ENCODE assay signal across 21 cellular contexts in the genomic region with DNA sequence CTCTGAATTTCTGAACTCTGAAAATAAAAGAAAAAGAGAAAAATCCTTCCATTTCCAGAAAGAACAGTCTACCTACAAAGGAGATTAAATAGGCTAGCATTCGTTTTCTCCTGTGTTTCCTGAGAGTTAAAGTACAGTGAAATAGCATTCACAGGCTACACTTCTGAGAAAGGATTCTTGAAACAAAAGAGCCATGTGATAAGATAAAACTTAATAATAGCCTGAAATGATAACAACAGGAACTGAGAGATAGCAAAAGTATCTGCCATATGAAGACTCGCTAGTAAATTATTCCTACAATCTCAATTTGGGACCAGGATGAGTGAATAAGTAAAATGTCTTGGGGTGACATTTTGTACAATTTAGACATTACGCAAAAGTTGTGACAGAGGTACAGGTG.
DNase-seq lines count a peak whose midpoint lies in the region; ATAC-seq and TF ChIP-seq lines count a peak whose summit lies in the region.
"Had no signal": no experiment of that assay in that cellular context is flagged by ENCODE, and none has a peak within 500 bp of the region (broad histone marks: within the 10 kb centered on the region; RNA-seq: fewer than 3 reads in every experiment).

No MANE protein-coding gene starts in this region.

- 47% methylated on average over 3 of the region's 3 CpGs for WGBS in right cardiac atrium

- no peak overlapping the region for H2AFZ ChIP-seq in GM23338
- H2AFZ ChIP-seq: GM23248 had no signal

- H3K9me2 ChIP-seq in GM23338 (ENCODE audit: insufficient read depth): no peaks in the 10 kb centered on the region

- H3K27ac Mint-ChIP-seq in osteocyte (ENCODE audit: unreplicated experiment) (peak overlapping the region; percentile 21), GM23338 (no peak overlapping the region)
- H3K27ac Mint-ChIP-seq: B cell; CD4-positive, CD25-positive, alpha-beta regulatory T cell; CD8-positive, alpha-beta T cell; H9 had no signal

- H3K27ac ChIP-seq in cardiac muscle cell (peak overlapping the region; percentile 92), right cardiac atrium (ENCODE audit: low read length) (no peak overlapping the region), left ventricle myocardium inferior (replicated peaks) (peak overlapping the region; percentile 72), GM23338 (ENCODE audit: low read depth) (no peak overlapping the region)
- H3K27ac ChIP-seq: 22Rv1, BLaER1, C4-2B, GM23248 had no signal

- H3K9me3 Mint-ChIP-seq in osteocyte (ENCODE audit: unreplicated experiment): no peaks in the 10 kb centered on the region
- no peaks in the 10 kb centered on the region for H3K9me3 Mint-ChIP-seq in GM23338
- H3K9me3 Mint-ChIP-seq: CD8-positive, alpha-beta T cell; H9 had no signal

- H3K36me3 ChIP-seq in cardiac muscle cell (peaks cover 21% of the 10 kb centered on the region), left ventricle myocardium inferior (no peaks in the 10 kb centered on the region), GM23338 (ENCODE audit: insufficient read depth) (no peaks in the 10 kb centered on the region)
- H3K36me3 ChIP-seq: BLaER1 had no signal

- H3K36me3 Mint-ChIP-seq in osteocyte (ENCODE audit: unreplicated experiment): peaks cover 44% of the 10 kb centered on the region
- H3K36me3 Mint-ChIP-seq in GM23338 (ENCODE audit: low read depth): no peaks in the 10 kb centered on the region
- H3K36me3 Mint-ChIP-seq: CD4-positive, CD25-positive, alpha-beta regulatory T cell; CD8-positive, alpha-beta T cell had no signal

- ATAC-seq in right cardiac atrium (no peak), left cardiac atrium (no peak), GM23338 (no peak)
- ATAC-seq: CD8-positive, alpha-beta T cell; GM12878; HCT116 had no signal

- no peak for DNase-seq in cardiac muscle cell (ENCODE audit: low read depth in 1 of 2, low spot score in 1 of 2)
- no peak for DNase-seq in right cardiac atrium
- no peak for DNase-seq in left ventricle myocardium inferior
- DNase-seq in left cardiac atrium: no peak
- no peak for DNase-seq in osteocyte (ENCODE audit: extremely low spot score, unreplicated experiment)
- no peak for DNase-seq in GM23338 (ENCODE audit: low spot score)
- DNase-seq: Caco-2; CD4-positive, CD25-positive, alpha-beta regulatory T cell; CD8-positive, alpha-beta T cell; DMS 273 treated with DMSO at 0.1 percent for 48 hours; DMS79; EL; GDM1; GM23248; H9 had no signal

- no peaks in the 10 kb centered on the region for H3F3A ChIP-seq in GM23338 (replicated peaks; ENCODE audit: low read depth)

- peaks cover 75% of the 10 kb centered on the region for H3K4me1 ChIP-seq in cardiac muscle cell (ENCODE audit: low read depth)
- no peaks in the 10 kb centered on the region for H3K4me1 ChIP-seq in right cardiac atrium (ENCODE audit: control insufficient read depth, insufficient read depth, low read length)
- H3K4me1 ChIP-seq in left ventricle myocardium inferior: peaks cover 53% of the 10 kb centered on the region
- H3K4me1 ChIP-seq in GM23338 (ENCODE audit: insufficient read depth): no peaks in the 10 kb centered on the region

- no peak for TF ChIP-seq CTCF in cardiac muscle cell (IDR thresholded peaks at IDR 0.05; ENCODE audit: low read depth, low read length)
- no peak for TF ChIP-seq CTCF in left ventricle myocardium inferior (IDR thresholded peaks at IDR 0.05; ENCODE audit: borderline replicate concordance)
- no peak for TF ChIP-seq CTCF in osteocyte (IDR thresholded peaks at IDR 0.05)
- TF ChIP-seq CTCF in GM23338 (conservative IDR thresholded peaks at IDR 0.05; ENCODE audit: low read depth in 2 of 2): no peak

- no peaks in the 10 kb centered on the region for H3K27me3 Mint-ChIP-seq in osteocyte (ENCODE audit: unreplicated experiment)
- H3K27me3 Mint-ChIP-seq in GM23338 (ENCODE audit: insufficient read depth, low read depth, poor library complexity): peaks cover 2% of the 10 kb centered on the region
- H3K27me3 Mint-ChIP-seq: B cell; CD4-positive, CD25-positive, alpha-beta regulatory T cell had no signal

- H3K9me3 ChIP-seq in cardiac muscle cell (ENCODE audit: low read depth) (no peaks in the 10 kb centered on the region), right cardiac atrium (ENCODE audit: control insufficient read depth, low read length) (no peaks in the 10 kb centered on the region), left ventricle myocardium inferior (replicated peaks) (no peaks in the 10 kb centered on the region)
- H3K9me3 ChIP-seq: BLaER1, Caco-2 had no signal

- intact Hi-C loops in right cardiac atrium (cut with DNase I): no loop called here
- intact Hi-C loops in left ventricle myocardium inferior (cut with micrococcal nuclease): no loop called here
- intact Hi-C loops in left cardiac atrium (cut with DNase I): no loop called here

- H3K79me2 ChIP-seq in GM23338 (replicated peaks; ENCODE audit: insufficient read depth): no peaks in the 10 kb centered on the region

- no peaks in the 10 kb centered on the region for H4K20me1 ChIP-seq in GM23338 (replicated peaks; ENCODE audit: insufficient read depth)
- H4K20me1 ChIP-seq: BLaER1 had no signal

- H3K4me3 ChIP-seq in cardiac muscle cell: peak overlapping the region; percentile 7
- no peak overlapping the region for H3K4me3 ChIP-seq in right cardiac atrium (ENCODE audit: low read length)
- no peak overlapping the region for H3K4me3 ChIP-seq in left ventricle myocardium inferior
- no peak overlapping the region for H3K4me3 ChIP-seq in GM23338
- H3K4me3 ChIP-seq: BLaER1, GM12878, GM23248 had no signal

- H3K4me3 Mint-ChIP-seq in osteocyte (ENCODE audit: unreplicated experiment) (no peak overlapping the region), GM23338 (no peak overlapping the region)
- H3K4me3 Mint-ChIP-seq: B cell; CD4-positive, CD25-positive, alpha-beta regulatory T cell; CD8-positive, alpha-beta T cell; H9 had no signal

- H3K27me3 ChIP-seq in cardiac muscle cell: no peaks in the 10 kb centered on the region
- H3K27me3 ChIP-seq in right cardiac atrium (ENCODE audit: control insufficient read depth, insufficient read depth): no peaks in the 10 kb centered on the region
- no peaks in the 10 kb centered on the region for H3K27me3 ChIP-seq in left ventricle myocardium inferior (ENCODE audit: low read depth)
- H3K27me3 ChIP-seq in GM23338 (ENCODE audit: insufficient read depth): no peaks in the 10 kb centered on the region
- H3K27me3 ChIP-seq: BLaER1 had no signal

- H3K4me2 ChIP-seq in GM23338: no peak overlapping the region
- H3K4me2 ChIP-seq: BLaER1 had no signal

- peaks cover 17% of the 10 kb centered on the region for H3K4me1 Mint-ChIP-seq in osteocyte (ENCODE audit: unreplicated experiment)
- H3K4me1 Mint-ChIP-seq in GM23338: no peaks in the 10 kb centered on the region
- H3K4me1 Mint-ChIP-seq: B cell; CD4-positive, CD25-positive, alpha-beta regulatory T cell; H9 had no signal

TF ChIP-seq in GM23338, 12 proteins besides CTCF, POLR2A, EP300 and RAD21 (continues in another document):
- no peak for TF ChIP-seq ZNF114 (CRISPR knock-in tag; IDR thresholded peaks at IDR 0.05)
- no peak for TF ChIP-seq JUNB (IDR thresholded peaks at IDR 0.05; ENCODE audit: unreplicated experiment)
- TF ChIP-seq, protein P1, sequence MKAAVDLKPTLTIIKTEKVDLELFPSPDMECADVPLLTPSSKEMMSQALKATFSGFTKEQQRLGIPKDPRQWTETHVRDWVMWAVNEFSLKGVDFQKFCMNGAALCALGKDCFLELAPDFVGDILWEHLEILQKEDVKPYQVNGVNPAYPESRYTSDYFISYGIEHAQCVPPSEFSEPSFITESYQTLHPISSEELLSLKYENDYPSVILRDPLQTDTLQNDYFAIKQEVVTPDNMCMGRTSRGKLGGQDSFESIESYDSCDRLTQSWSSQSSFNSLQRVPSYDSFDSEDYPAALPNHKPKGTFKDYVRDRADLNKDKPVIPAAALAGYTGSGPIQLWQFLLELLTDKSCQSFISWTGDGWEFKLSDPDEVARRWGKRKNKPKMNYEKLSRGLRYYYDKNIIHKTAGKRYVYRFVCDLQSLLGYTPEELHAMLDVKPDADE (IDR thresholded peaks at IDR 0.05): no peak
- no peak for TF ChIP-seq ZNF331 (CRISPR knock-in tag; IDR thresholded peaks at IDR 0.05; ENCODE audit: low read depth)
- no peak for TF ChIP-seq CREB1 (CRISPR knock-in tag; IDR thresholded peaks at IDR 0.05; ENCODE audit: low read depth)
- TF ChIP-seq EZH2 (IDR thresholded peaks at IDR 0.05; ENCODE audit: low read depth, unreplicated experiment): no peak
- TF ChIP-seq, protein P2, sequence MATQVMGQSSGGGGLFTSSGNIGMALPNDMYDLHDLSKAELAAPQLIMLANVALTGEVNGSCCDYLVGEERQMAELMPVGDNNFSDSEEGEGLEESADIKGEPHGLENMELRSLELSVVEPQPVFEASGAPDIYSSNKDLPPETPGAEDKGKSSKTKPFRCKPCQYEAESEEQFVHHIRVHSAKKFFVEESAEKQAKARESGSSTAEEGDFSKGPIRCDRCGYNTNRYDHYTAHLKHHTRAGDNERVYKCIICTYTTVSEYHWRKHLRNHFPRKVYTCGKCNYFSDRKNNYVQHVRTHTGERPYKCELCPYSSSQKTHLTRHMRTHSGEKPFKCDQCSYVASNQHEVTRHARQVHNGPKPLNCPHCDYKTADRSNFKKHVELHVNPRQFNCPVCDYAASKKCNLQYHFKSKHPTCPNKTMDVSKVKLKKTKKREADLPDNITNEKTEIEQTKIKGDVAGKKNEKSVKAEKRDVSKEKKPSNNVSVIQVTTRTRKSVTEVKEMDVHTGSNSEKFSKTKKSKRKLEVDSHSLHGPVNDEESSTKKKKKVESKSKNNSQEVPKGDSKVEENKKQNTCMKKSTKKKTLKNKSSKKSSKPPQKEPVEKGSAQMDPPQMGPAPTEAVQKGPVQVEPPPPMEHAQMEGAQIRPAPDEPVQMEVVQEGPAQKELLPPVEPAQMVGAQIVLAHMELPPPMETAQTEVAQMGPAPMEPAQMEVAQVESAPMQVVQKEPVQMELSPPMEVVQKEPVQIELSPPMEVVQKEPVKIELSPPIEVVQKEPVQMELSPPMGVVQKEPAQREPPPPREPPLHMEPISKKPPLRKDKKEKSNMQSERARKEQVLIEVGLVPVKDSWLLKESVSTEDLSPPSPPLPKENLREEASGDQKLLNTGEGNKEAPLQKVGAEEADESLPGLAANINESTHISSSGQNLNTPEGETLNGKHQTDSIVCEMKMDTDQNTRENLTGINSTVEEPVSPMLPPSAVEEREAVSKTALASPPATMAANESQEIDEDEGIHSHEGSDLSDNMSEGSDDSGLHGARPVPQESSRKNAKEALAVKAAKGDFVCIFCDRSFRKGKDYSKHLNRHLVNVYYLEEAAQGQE (IDR thresholded peaks at IDR 0.05; ENCODE audit: unreplicated experiment): no peak
- no peak for TF ChIP-seq POLR2AphosphoS5 (IDR thresholded peaks at IDR 0.05; ENCODE audit: low read depth)

Comparison
In these comparisons a context has a peak if more than half of its experiments do, and no peak if none do; other contexts are left out.
1. H3K27ac ChIP-seq: peak in cardiac muscle cell (single experiment) and left ventricle myocardium inferior (single experiment); none in right cardiac atrium (single experiment) and GM23338 (single experiment).